ENCODE assay signal across 8 cellular contexts in genomic region chr6:37819177-37819801, GRCh38. TPM values are rescaled to one million over a fixed set of nuclear protein-coding genes. Genes with fewer than 3 reads are reported as not detected.
A peak's percentile ranks its signal among the peaks of the same experiment; 100 is the strongest.
DNase-seq lines count a peak whose midpoint lies in the region; ATAC-seq and TF ChIP-seq lines count a peak whose summit lies in the region.

Gene ZFAND3 (plus strand): TSS chr6:37819727. CDS start chr6:37819946, 219 bp downstream.

- H3K9ac ChIP-seq in OCI-LY1 (ENCODE audit: low read length): peak within 1 kb of the TSS; percentile 89

- DNase-seq in D341Med (ENCODE audit: low spot score) (peak; percentile 95), HuH-7 (ENCODE audit: low spot score) (peak; percentile 83), endothelial cell (ENCODE audit: low spot score) (peak; percentile 99), mesothelial cell of epicardium (ENCODE audit: low spot score in 2 of 2, unreplicated experiment in 2 of 2) (peak; percentile 96 to 97)
- DNase-seq in activated CD8-positive, alpha-beta memory T cell treated with anti-CD3 and anti-CD28 coated beads, Interleukin-2, amount 50 U/mL, for 48 hours: peak; percentile 95
- peak; percentile 85 to 86 for DNase-seq in stimulated activated CD8-positive, alpha-beta memory T cell treated with anti-CD3 and anti-CD28 coated beads, Interleukin-15, amount 100 ng/mL, for 4 hours (ENCODE audit: low read depth in 2 of 2)

- TF ChIP-seq CTCF in OCI-LY1 (IDR thresholded peaks at IDR 0.05; ENCODE audit: low read length) (no peak), endothelial cell (IDR thresholded peaks at IDR 0.05; ENCODE audit: unreplicated experiment) (no peak), mesothelial cell of epicardium (IDR thresholded peaks at IDR 0.05; ENCODE audit: unreplicated experiment) (no peak)

- peaks cover 23% of the 10 kb centered on the region for H3K4me1 ChIP-seq in OCI-LY1 (ENCODE audit: insufficient read depth, low read length, severe bottlenecking)

- H3K4me2 ChIP-seq in OCI-LY1 (ENCODE audit: low read length): peak within 1 kb of the TSS; percentile 96

- peak within 1 kb of the TSS; percentile 99 for H3K4me3 Mint-ChIP-seq in endothelial cell (ENCODE audit: unreplicated experiment)
- H3K4me3 Mint-ChIP-seq in mesothelial cell of epicardium: peak within 1 kb of the TSS; percentile 94

- no peaks in the 10 kb centered on the region for H4K20me1 ChIP-seq in OCI-LY1 (ENCODE audit: insufficient read depth, low read length)

- H3K27me3 ChIP-seq in OCI-LY1 (ENCODE audit: insufficient read depth, low read length): no peaks in the 10 kb centered on the region

- H3K27me3 Mint-ChIP-seq in endothelial cell (ENCODE audit: unreplicated experiment) (peaks cover 14% of the 10 kb centered on the region), mesothelial cell of epicardium (ENCODE audit: low read depth) (no peaks in the 10 kb centered on the region)

- no peaks in the 10 kb centered on the region for H3K36me3 ChIP-seq in OCI-LY1 (ENCODE audit: insufficient read depth, low read length)

- H3K9me3 ChIP-seq in OCI-LY1 (ENCODE audit: low read length): no peaks in the 10 kb centered on the region

- H3K36me3 Mint-ChIP-seq in endothelial cell (ENCODE audit: low read depth, unreplicated experiment) (peaks cover 3% of the 10 kb centered on the region), mesothelial cell of epicardium (no peaks in the 10 kb centered on the region)

- peak within 1 kb of the TSS; percentile 86 for H3K4me3 ChIP-seq in OCI-LY1 (ENCODE audit: low read depth, low read length, poor library complexity, severe bottlenecking)

- H3K79me2 ChIP-seq in OCI-LY1 (ENCODE audit: insufficient read depth, low read length): peaks cover 9% of the 10 kb centered on the region

- H3K27ac ChIP-seq in OCI-LY1 (ENCODE audit: low read depth, low read length, poor library complexity, severe bottlenecking): peak within 1 kb of the TSS; percentile 59

- peak; percentile 79 for ATAC-seq in GM21526 (IDR thresholded peaks at IDR 0.05; ENCODE audit: low FRiP score, unreplicated experiment)

- H3K9me3 Mint-ChIP-seq in endothelial cell (ENCODE audit: unreplicated experiment): no peaks in the 10 kb centered on the region
- no peaks in the 10 kb centered on the region for H3K9me3 Mint-ChIP-seq in mesothelial cell of epicardium

- H2AFZ ChIP-seq in OCI-LY1 (ENCODE audit: low read length): peak within 1 kb of the TSS; percentile 61

- H3F3A ChIP-seq in OCI-LY1 (ENCODE audit: insufficient read depth, low read length): no peaks in the 10 kb centered on the region; the same call in 1 of the 2 replicates

- no peaks in the 10 kb centered on the region for H3K9me2 ChIP-seq in OCI-LY1 (ENCODE audit: low read depth, low read length)

- H3K27ac Mint-ChIP-seq in endothelial cell (ENCODE audit: unreplicated experiment) (peak within 1 kb of the TSS; percentile 99), mesothelial cell of epicardium (peak within 1 kb of the TSS; percentile 98)

- H3K4me1 Mint-ChIP-seq in endothelial cell (ENCODE audit: unreplicated experiment) (peaks cover 47% of the 10 kb centered on the region), mesothelial cell of epicardium (peaks cover 63% of the 10 kb centered on the region)

RNA-seq across cellular contexts. Expression of gene ZFAND3, which starts in this region (rescaled TPM):
- total RNA-seq in endothelial cell (ENCODE audit: unreplicated experiment) (96.3 TPM), mesothelial cell of epicardium (78.9 to 83.5 TPM (median 81.2 TPM) in 3 replicates)

Comparison
In these comparisons a context has a peak if more than half of its experiments do, and no peak if none do; other contexts are left out.
1. Peak in every context shown above with its lines: DNase-seq, ATAC-seq, H3K4me3 ChIP-seq and H3K27ac ChIP-seq.